32 cellular contexts compared by ENCODE assay signal in genomic region chr6:64186562-64186961, GRCh38.
"Had no signal": no experiment of that assay in that cellular context is flagged by ENCODE, and none has a peak within 500 bp of the region (broad histone marks: within the 10 kb centered on the region; RNA-seq: fewer than 3 reads in every experiment).

No MANE protein-coding gene starts in this region.

- H3K36me3 ChIP-seq: adrenal gland, esophagus muscularis mucosa, gastrocnemius medialis, WERI-Rb-1 had no signal

- H3K9me3 ChIP-seq: adrenal gland, body of pancreas, esophagus muscularis mucosa, gastrocnemius medialis had no signal

- DNase-seq: activated B cell treated with CpG ODN at 0.5 μM for 24 hours; activated CD4-positive, alpha-beta T cell treated with anti-CD3 and anti-CD28 coated beads for 48 hours; activated CD4-positive, alpha-beta T cell treated with anti-CD3 and anti-CD28 coated beads, Interleukin-2, amount 50 U/mL, for 1 hour; activated CD4-positive, alpha-beta T cell treated with anti-CD3 and anti-CD28 coated beads, Interleukin-2, amount 50 U/mL, for 48 hours; activated CD8-positive, alpha-beta memory T cell treated with anti-CD3 and anti-CD28 coated beads for 24 hours; activated CD8-positive, alpha-beta T cell treated with anti-CD3 and anti-CD28 coated beads for 36 hours; activated effector memory CD4-positive, alpha-beta T cell treated with anti-CD3 and anti-CD28 coated beads, Interleukin-2, amount 50 U/mL, for 16 hours; activated naive CD4-positive, alpha-beta T cell treated with anti-CD3 and anti-CD28 coated beads for 36 hours; activated naive CD8-positive, alpha-beta T cell treated with anti-CD3 and anti-CD28 coated beads for 36 hours; activated naive CD8-positive, alpha-beta T cell treated with anti-CD3 and anti-CD28 coated beads, Interleukin-2, amount 50 U/mL, for 24 hours; activated T-cell treated with anti-CD3 and anti-CD28 coated beads, Interleukin-2, amount 50 U/mL, for 4 hours; adrenal gland; amygdala; aorta; body of pancreas; caudate nucleus; cortex of kidney; dermis blood vessel endothelial cell; effector CD4-positive, alpha-beta T cell; effector memory CD8-positive, alpha-beta T cell; erythroblast; foreskin keratinocyte; gastrocnemius medialis; glutamatergic neuron; T-helper 1 cell; T-helper 17 cell; T1000; WERI-Rb-1 had no signal

- H3K27ac ChIP-seq: adrenal gland, body of pancreas, esophagus muscularis mucosa, foreskin keratinocyte, gastrocnemius medialis, WERI-Rb-1 had no signal

- H3K4me1 ChIP-seq: adrenal gland, body of pancreas, esophagus muscularis mucosa, foreskin keratinocyte, gastrocnemius medialis had no signal

- FAIRE-seq: colon had no signal

- ATAC-seq: activated CD4-positive, CD25-positive, alpha-beta regulatory T cell treated with anti-CD3 and anti-CD28 coated beads, Interleukin-2, amount 50 U/mL, for 24 hours; activated CD8-positive, alpha-beta T cell treated with anti-CD3 and anti-CD28 coated beads for 36 hours; activated naive CD8-positive, alpha-beta T cell treated with anti-CD3 and anti-CD28 coated beads, Interleukin-2, amount 50 U/mL, for 24 hours; activated T-cell treated with anti-CD3 and anti-CD28 coated beads, Interleukin-2, amount 50 U/mL, for 4 hours; activated T-helper 17 cell treated with anti-CD3 and anti-CD28 coated beads, Interleukin-2, amount 50 U/mL, for 72 hours; body of pancreas; effector memory CD8-positive, alpha-beta T cell; foreskin keratinocyte; gastrocnemius medialis; T-helper 17 cell had no signal

- H3K27me3 ChIP-seq: adrenal gland, body of pancreas, esophagus muscularis mucosa, foreskin keratinocyte, gastrocnemius medialis had no signal

- H3K4me3 ChIP-seq: adrenal gland, body of pancreas, esophagus muscularis mucosa, gastrocnemius medialis had no signal
